In the genomic region with DNA sequence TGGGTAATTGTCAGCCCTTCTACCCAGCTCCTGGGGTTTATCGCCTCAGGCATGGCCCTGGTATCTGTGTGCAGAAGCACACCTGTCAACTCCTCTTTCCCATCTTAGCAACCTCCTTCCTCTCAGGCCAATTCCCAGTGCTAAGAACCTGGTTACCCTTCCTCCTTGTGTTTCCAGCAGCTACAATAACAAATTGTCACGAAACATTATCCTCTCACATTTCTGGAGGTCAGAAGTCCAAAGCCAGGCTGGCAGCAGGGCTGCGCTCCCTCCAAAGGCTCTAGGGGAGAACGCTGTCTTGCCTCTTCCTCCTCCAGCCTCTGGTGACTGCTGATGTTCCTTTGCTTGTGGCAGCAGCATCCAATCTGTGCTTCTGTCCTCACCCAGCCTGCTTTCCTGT, we compare ENCODE assay signal across 28 cellular contexts. TPM values are rescaled to one million over a fixed set of nuclear protein-coding genes. Genes with fewer than 3 reads are reported as not detected.
"Had no signal": no experiment of that assay in that cellular context is flagged by ENCODE, and none has a peak within 500 bp of the region (broad histone marks: within the 10 kb centered on the region; RNA-seq: fewer than 3 reads in every experiment).

No MANE protein-coding gene starts in this region.

- H3K4me3 Mint-ChIP-seq: activated CD8-positive, alpha-beta T cell treated with anti-CD3 and anti-CD28 coated beads for 36 hours; activated naive CD8-positive, alpha-beta T cell treated with anti-CD3 and anti-CD28 coated beads, Interleukin-2, amount 10 ng/mL, durations not matched to agents 7 days and 5 days had no signal

- H3K4me1 ChIP-seq: adrenal gland, breast epithelium, Peyer's patch, SJCRH30 had no signal

- H3K9me3 Mint-ChIP-seq: activated CD8-positive, alpha-beta T cell treated with anti-CD3 and anti-CD28 coated beads for 36 hours; activated naive CD8-positive, alpha-beta T cell treated with anti-CD3 and anti-CD28 coated beads, Interleukin-2, amount 10 ng/mL, durations not matched to agents 7 days and 5 days had no signal

- ATAC-seq: activated CD8-positive, alpha-beta T cell treated with anti-CD3 and anti-CD28 coated beads for 36 hours had no signal

- H3K36me3 ChIP-seq: adrenal gland, breast epithelium, Peyer's patch, SJCRH30 had no signal

- H3K27ac ChIP-seq: adrenal gland, breast epithelium, Peyer's patch, RWPE1, SJCRH30, VCaP had no signal

- H3K27ac Mint-ChIP-seq: activated CD8-positive, alpha-beta T cell treated with anti-CD3 and anti-CD28 coated beads for 36 hours; activated naive CD8-positive, alpha-beta T cell treated with anti-CD3 and anti-CD28 coated beads, Interleukin-2, amount 10 ng/mL, durations not matched to agents 7 days and 5 days had no signal

- H3K4me3 ChIP-seq: adrenal gland, breast epithelium, Peyer's patch, SJCRH30 had no signal

- H3K36me3 Mint-ChIP-seq: activated naive CD8-positive, alpha-beta T cell treated with anti-CD3 and anti-CD28 coated beads, Interleukin-2, amount 10 ng/mL, durations not matched to agents 7 days and 5 days had no signal

- H3K27me3 ChIP-seq: adrenal gland, breast epithelium, Peyer's patch, SJCRH30 had no signal

- DNase-seq: activated CD4-positive, CD25-positive, alpha-beta regulatory T cell; activated CD8-positive, alpha-beta memory T cell treated with anti-CD3 and anti-CD28 coated beads, Interleukin-2, amount 50 U/mL, for 4 hours; activated CD8-positive, alpha-beta T cell treated with anti-CD3 and anti-CD28 coated beads for 36 hours; activated naive CD4-positive, alpha-beta T cell treated with anti-CD3 and anti-CD28 coated beads, Interleukin-2, amount 50 U/mL, for 16 hours; activated naive CD8-positive, alpha-beta T cell treated with anti-CD3 and anti-CD28 coated beads, Interleukin-2, amount 10 ng/mL, durations not matched to agents 7 days and 5 days; adrenal gland; anterior cingulate cortex; caudate nucleus; IMR-90; Kasumi-1; KBM-7; NCI-H1048; NCI-H1436; NCI-H187 treated with DMSO at 0.1 percent for 48 hours; NCI-H2081 treated with DMSO at 0.1 percent for 48 hours; NCI-H345; NCI-H510A; NCI-H526 treated with DMSO at 0.1 percent for 48 hours; Peyer's patch; Right ventricle myocardium superior; SK-N-SH; T-helper 1 cell had no signal

- H3K9me3 ChIP-seq: adrenal gland, breast epithelium, Peyer's patch, SJCRH30, SK-N-SH had no signal

- H3K27me3 Mint-ChIP-seq: activated CD8-positive, alpha-beta T cell treated with anti-CD3 and anti-CD28 coated beads for 36 hours had no signal

RNA-seq across cellular contexts. Expression of gene TNN, which starts 33.7 kb away (rescaled TPM):
- total RNA-seq: activated naive CD8-positive, alpha-beta T cell treated with anti-CD3 and anti-CD28 coated beads, Interleukin-2, amount 10 ng/mL, durations not matched to agents 7 days and 5 days; IMR-90; M059J; SJCRH30; T-helper 2 cell treated with Interferon-gamma antibody and Interleukin-4, amounts not matched to agents 100 ng/mL and 5 ng/mL, for 36 hours had no signal
